Comparison of ENCODE assay signal across 8 cellular contexts in genomic region chr11:72725731-72726042, GRCh38. TPM values are rescaled to one million over a fixed set of nuclear protein-coding genes. Genes with fewer than 3 reads are reported as not detected.
DNase-seq lines count a peak whose midpoint lies in the region; ATAC-seq and TF ChIP-seq lines count a peak whose summit lies in the region.
"Had no signal": no experiment of that assay in that cellular context is flagged by ENCODE, and none has a peak within 500 bp of the region (broad histone marks: within the 10 kb centered on the region; RNA-seq: fewer than 3 reads in every experiment).

No MANE protein-coding gene starts in this region.

- H3K4me3 Mint-ChIP-seq in CD8-positive, alpha-beta T cell = no peak overlapping the region
- no peak overlapping the region for H3K4me3 Mint-ChIP-seq in natural killer cell

- H4K20me1 ChIP-seq in BLaER1 treated with 17β-estradiol and CSF1 and Interleukin-3, amounts not matched to agents 10 nM and 100 nM = peaks cover 6 to 96% (median 16%) of the 10 kb centered on the region in 11 experiments; a peak in 17 of 22 replicates

- TF ChIP-seq POLR2A in upper lobe of left lung (IDR thresholded peaks at IDR 0.05) = no peak

- peak overlapping the region; percentile 89 for H3K27ac Mint-ChIP-seq in CD8-positive, alpha-beta T cell
- H3K27ac Mint-ChIP-seq in activated naive CD4-positive, alpha-beta T cell treated with anti-CD3 and anti-CD28 coated beads, Interleukin-2, amount 50 U/mL, for 72 hours = peak overlapping the region; percentile 79 to 88
- peak overlapping the region; percentile 93 to 94 for H3K27ac Mint-ChIP-seq in natural killer cell

- H3K9me3 Mint-ChIP-seq in CD8-positive, alpha-beta T cell = no peaks in the 10 kb centered on the region
- H3K9me3 Mint-ChIP-seq in activated naive CD4-positive, alpha-beta T cell treated with anti-CD3 and anti-CD28 coated beads, Interleukin-2, amount 50 U/mL, for 72 hours = no peaks in the 10 kb centered on the region
- H3K9me3 Mint-ChIP-seq in natural killer cell = no peaks in the 10 kb centered on the region
- H3K9me3 Mint-ChIP-seq: activated T-helper 2 cell treated with anti-CD3 and anti-CD28 coated beads, Interferon-gamma antibody, Interleukin-2, Interleukin-4, amounts not matched to agents 10 μg/mL and 5 μg/mL and 100 μg/mL, durations not matched to agents 14 hours and 24 hours and 36 hours had no signal

- H3K27me3 Mint-ChIP-seq in CD8-positive, alpha-beta T cell (ENCODE audit: low read depth) = no peaks in the 10 kb centered on the region
- no peaks in the 10 kb centered on the region for H3K27me3 Mint-ChIP-seq in natural killer cell (ENCODE audit: low read depth in 2 of 2)

- peak overlapping the region in 10 of 11 experiments; percentile 11 to 100 (median 63); a peak in 15 of 22 replicates for H3K4me2 ChIP-seq in BLaER1 treated with 17β-estradiol and CSF1 and Interleukin-3, amounts not matched to agents 10 nM and 100 nM

- in situ Hi-C loops in ACHN (cut with HindIII; ENCODE audit: low pct_ligation_motif_present, low pct_unique_long_range_greater_than_20kb, low sequenced_read_pairs) = no loop called here

- H3K36me3 ChIP-seq in BLaER1 treated with 17β-estradiol and CSF1 and Interleukin-3, amounts not matched to agents 10 nM and 100 nM = peaks cover 0 to 84% (median 39%) of the 10 kb centered on the region in 11 experiments; a peak in 17 of 22 replicates
- H3K36me3 ChIP-seq in CD8-positive, alpha-beta T cell (ENCODE audit: insufficient read depth, low read length) = no peaks in the 10 kb centered on the region
- peaks cover 4 to 13% (median 12%) of the 10 kb centered on the region in 4 donors for H3K36me3 ChIP-seq in upper lobe of left lung

- no peak for TF ChIP-seq EP300 in upper lobe of left lung (IDR thresholded peaks at IDR 0.05)

- peak overlapping the region in 7 of 11 experiments; percentile 4 to 41 (median 15); a peak in 9 of 22 replicates for H3K9ac ChIP-seq in BLaER1 treated with 17β-estradiol and CSF1 and Interleukin-3, amounts not matched to agents 10 nM and 100 nM

- H3K27ac ChIP-seq in BLaER1 treated with 17β-estradiol and CSF1 and Interleukin-3, amounts not matched to agents 10 nM and 100 nM = peak overlapping the region in 9 of 11 experiments; percentile 0 to 90 (median 37); a peak in 12 of 22 replicates
- no peak overlapping the region for H3K27ac ChIP-seq in CD8-positive, alpha-beta T cell (ENCODE audit: low read depth, low read length)
- peak overlapping the region in 2 of 4 donors; percentile 49 to 91 for H3K27ac ChIP-seq in upper lobe of left lung

- H3K9me3 ChIP-seq in BLaER1 treated with 17β-estradiol and CSF1 and Interleukin-3, amounts not matched to agents 10 nM and 100 nM (replicated peaks in 1 of 11) = no peaks in the 10 kb centered on the region
- no peaks in the 10 kb centered on the region for H3K9me3 ChIP-seq in CD8-positive, alpha-beta T cell (ENCODE audit: low read length)
- no peaks in the 10 kb centered on the region for H3K9me3 ChIP-seq in upper lobe of left lung

- no peaks in the 10 kb centered on the region for H3K27me3 ChIP-seq in BLaER1 treated with 17β-estradiol and CSF1 and Interleukin-3, amounts not matched to agents 10 nM and 100 nM
- no peaks in the 10 kb centered on the region for H3K27me3 ChIP-seq in CD8-positive, alpha-beta T cell (ENCODE audit: insufficient read depth, low read length)
- H3K27me3 ChIP-seq in upper lobe of left lung = no peaks in the 10 kb centered on the region

- peaks cover 45% of the 10 kb centered on the region for H3K4me1 Mint-ChIP-seq in CD8-positive, alpha-beta T cell (ENCODE audit: low read depth)
- peaks cover 72 to 76% of the 10 kb centered on the region in 2 donors for H3K4me1 Mint-ChIP-seq in natural killer cell

- no peak for ATAC-seq in CD8-positive, alpha-beta T cell
- ATAC-seq in activated naive CD4-positive, alpha-beta T cell treated with anti-CD3 and anti-CD28 coated beads, Interleukin-2, amount 50 U/mL, for 72 hours = no peak
- no peak for ATAC-seq in natural killer cell
- ATAC-seq in upper lobe of left lung (ENCODE audit: low FRiP score in 2 of 2) = no peak

- CTCF ChIA-PET in CD8-positive, alpha-beta T cell (lab: Charles Lee) = interaction anchor here (0.6 to 11.0 kb wide), 32 partner anchors 9 to 482 kb away, joined by 3 to 157 read pairs (median 6); partner anchors contain the start of genes ARAP1, ATG16L2, FCHSD2 and STARD10

- intact Hi-C loops in CD8-positive, alpha-beta T cell (cut with DNase I, micrococcal nuclease) = loop anchor here (1.0 kb wide), 5 partner anchors 11 to 453 kb away; partner anchors contain the start of gene ARAP1 (in 1 of the 2)
- intact Hi-C loops in natural killer cell (cut with micrococcal nuclease) = loop anchor here (1.0 to 2.0 kb wide), 3 partner anchors 68 to 453 kb away; no protein-coding TSS in a partner anchor

- H3K4me1 ChIP-seq in BLaER1 treated with 17β-estradiol and CSF1 and Interleukin-3, amounts not matched to agents 10 nM and 100 nM = peaks cover 48 to 90% (median 81%) of the 10 kb centered on the region in 10 experiments
- H3K4me1 ChIP-seq in CD8-positive, alpha-beta T cell (ENCODE audit: insufficient read depth, low read length) = peaks cover 30% of the 10 kb centered on the region
- H3K4me1 ChIP-seq in upper lobe of left lung = peaks cover 32 to 67% (median 54%) of the 10 kb centered on the region in 4 donors

- POLR2A ChIA-PET in CD8-positive, alpha-beta T cell (lab: Charles Lee) = interaction anchor here (0.9 to 1.8 kb wide), 11 partner anchors 11 to 452 kb away, joined by 3 to 18 read pairs (median 4); partner anchors contain the start of genes ARAP1 and STARD10

- DNase-seq in CD8-positive, alpha-beta T cell = no peak
- DNase-seq in activated naive CD4-positive, alpha-beta T cell treated with anti-CD3 and anti-CD28 coated beads, Interleukin-2, amount 50 U/mL, for 72 hours (ENCODE audit: low spot score in 2 of 2) = no peak
- DNase-seq in natural killer cell (no peak), ACHN (no peak), upper lobe of left lung (no peak), NOMO-1 (lab: John Stamatoyannopoulos, UW; ENCODE audit: unreplicated experiment in 2 of 2) (no peak)

- H3K4me3 ChIP-seq in BLaER1 treated with 17β-estradiol and CSF1 and Interleukin-3, amounts not matched to agents 10 nM and 100 nM = no peak overlapping the region
- H3K4me3 ChIP-seq in CD8-positive, alpha-beta T cell (ENCODE audit: low read depth, low read length) = no peak overlapping the region
- H3K4me3 ChIP-seq in upper lobe of left lung = no peak overlapping the region

- WGBS in upper lobe of left lung, 2 donors = 84 to 86% methylated on average over 4 of the region's 4 CpGs

- TF ChIP-seq CTCF in CD8-positive, alpha-beta T cell (IDR thresholded peaks at IDR 0.05) = no peak
- TF ChIP-seq CTCF in natural killer cell (IDR thresholded peaks at IDR 0.05) = no peak
- no peak for TF ChIP-seq CTCF in upper lobe of left lung (IDR thresholded peaks at IDR 0.05)

- H3K36me3 Mint-ChIP-seq in CD8-positive, alpha-beta T cell = peaks cover 37% of the 10 kb centered on the region
- peaks cover 0 to 16% of the 10 kb centered on the region in 2 donors for H3K36me3 Mint-ChIP-seq in activated naive CD4-positive, alpha-beta T cell treated with anti-CD3 and anti-CD28 coated beads, Interleukin-2, amount 50 U/mL, for 72 hours
- H3K36me3 Mint-ChIP-seq in natural killer cell = peaks cover 11% of the 10 kb centered on the region

RNA-seq across cellular contexts. Expression of gene ARAP1, which starts 26.5 kb away (rescaled TPM):
- total RNA-seq in CD8-positive, alpha-beta T cell = 10 to 100 TPM; 93.5 to 95.2 TPM
- total RNA-seq in activated naive CD4-positive, alpha-beta T cell treated with anti-CD3 and anti-CD28 coated beads, Interleukin-2, amount 50 U/mL, for 72 hours = 100 to 1,000 TPM; 102 to 121 TPM
- total RNA-seq in natural killer cell (100 to 1,000 TPM; 293 to 327 (median 296) TPM), upper lobe of left lung (1,000 to 10,000 TPM in 1 of 6 donors, 100 to 1,000 TPM in 5; 217 to 1,154 (median 269) TPM)

RNA-seq across cellular contexts. Expression of gene PDE2A, which starts 51.5 kb away (rescaled TPM):
- total RNA-seq in CD8-positive, alpha-beta T cell = 1 to 10 TPM; 3.8 to 4.2 TPM
- total RNA-seq in activated naive CD4-positive, alpha-beta T cell treated with anti-CD3 and anti-CD28 coated beads, Interleukin-2, amount 50 U/mL, for 72 hours = under 1 TPM; 0.68 to 0.97 TPM
- 10 to 100 TPM in 1 of 3 donors, 1 to 10 TPM in 2; 8.7 to 11.9 (median 9.0) TPM for total RNA-seq in natural killer cell
- total RNA-seq in upper lobe of left lung = 10 to 100 TPM in 4 of 6 donors, 1 to 10 TPM in 2; 4.7 to 46.1 (median 16.7) TPM
